1 cellular context compared by ENCODE assay signal in genomic region chrX:117093319-117093718, GRCh38.
TF ChIP-seq lines count a peak whose summit lies in the region.

No MANE protein-coding gene starts in this region.

TF ChIP-seq in SK-N-SH treated with all-trans-retinoic acid at 6 μM for 48 hours, 23 proteins besides CTCF, POLR2A, EP300 and RAD21 (continued from another document):
- TF ChIP-seq TSHZ2 (CRISPR knock-in tag; IDR thresholded peaks at IDR 0.05): no peak
- no peak for TF ChIP-seq PATZ1 (CRISPR knock-in tag; IDR thresholded peaks at IDR 0.05; ENCODE audit: borderline replicate concordance)
- TF ChIP-seq ZFP30 (CRISPR knock-in tag; IDR thresholded peaks at IDR 0.05): no peak
- no peak for TF ChIP-seq TOX (CRISPR knock-in tag; IDR thresholded peaks at IDR 0.05; ENCODE audit: borderline replicate concordance)
